In the genomic region with DNA sequence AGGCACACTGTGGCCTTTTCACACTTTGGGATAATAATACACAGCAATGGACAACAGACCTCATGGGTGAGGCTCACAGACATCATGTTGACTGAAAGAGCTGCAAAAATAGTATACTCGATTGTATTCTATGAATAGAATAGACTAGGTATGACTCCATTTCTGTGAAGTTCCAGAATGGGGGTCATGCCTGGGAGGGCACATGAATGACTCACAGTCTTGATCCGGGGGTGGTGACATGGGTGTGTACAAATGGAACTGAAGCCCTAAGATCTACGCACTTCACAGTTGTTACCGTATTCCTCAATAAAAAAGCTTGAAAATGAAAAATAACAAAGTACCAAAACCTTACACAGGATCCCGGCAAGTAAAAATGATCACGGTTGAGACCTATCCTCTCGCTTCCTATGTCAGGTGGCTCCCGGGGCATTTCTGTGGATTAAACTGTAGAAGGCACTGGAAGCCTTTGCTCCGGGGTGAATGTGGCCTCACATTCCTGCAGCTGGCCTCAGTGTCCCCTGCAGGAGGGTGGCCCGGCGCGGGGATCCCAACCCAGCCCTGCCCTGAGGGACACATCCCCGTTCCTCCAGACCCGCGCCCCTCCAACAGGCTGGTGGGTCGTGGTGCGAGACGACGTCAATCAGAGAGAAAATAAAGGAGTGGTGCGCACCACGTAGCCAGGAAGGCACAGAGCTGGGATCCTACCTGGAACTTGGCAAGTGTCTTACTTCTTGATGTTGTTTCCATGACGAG, we compare ENCODE assay signal across 22 cellular contexts.
"Had no signal": no experiment of that assay in that cellular context is flagged by ENCODE, and none has a peak within 500 bp of the region (broad histone marks: within the 10 kb centered on the region; RNA-seq: fewer than 3 reads in every experiment).

No MANE protein-coding gene starts in this region.

- H3K27ac ChIP-seq: ascending aorta, PC-9 had no signal

- H2AFZ ChIP-seq: PC-9 had no signal

- H3K4me3 ChIP-seq: ascending aorta, PC-9 had no signal

- H3K4me2 ChIP-seq: PC-9 had no signal

- H3K4me1 ChIP-seq: ascending aorta had no signal

- DNase-seq: activated CD4-positive, alpha-beta T cell treated with anti-CD3 and anti-CD28 coated beads for 48 hours; activated CD4-positive, alpha-beta T cell treated with anti-CD3 and anti-CD28 coated beads, Interleukin-2, amount 50 U/mL, for 48 hours; activated CD4-positive, CD25-positive, alpha-beta regulatory T cell treated with anti-CD3 and anti-CD28 coated beads, Interleukin-2, amount 50 U/mL, for 72 hours; activated CD8-positive, alpha-beta memory T cell treated with anti-CD3 and anti-CD28 coated beads, Interleukin-2, amount 10 ng/mL, durations not matched to agents 7 days and 5 days; activated effector memory CD4-positive, alpha-beta T cell treated with Interleukin-2 at 50 U/mL for 16 hours; activated naive CD4-positive, alpha-beta T cell treated with Interleukin-2 at 50 U/mL for 16 hours; activated naive CD8-positive, alpha-beta T cell treated with anti-CD3 and anti-CD28 coated beads, Interleukin-2, amount 50 U/mL, for 24 hours; activated T-cell treated with anti-CD3 and anti-CD28 coated beads, Interleukin-2, amount 50 U/mL, for 24 hours; amniotic stem cell; Kasumi-1; NCI-H1048; NCI-H146; NCI-H187 treated with DMSO at 0.1 percent for 48 hours; NCI-H2081 treated with DMSO at 0.1 percent for 48 hours; NCI-H446; NCI-H524; PC-9; SHP77 treated with DMSO at 0.1 percent for 48 hours; T-helper 17 cell; T-helper 9 cell had no signal

- H3K36me3 ChIP-seq: ascending aorta had no signal

- H3K9me3 ChIP-seq: ascending aorta had no signal

- H3K27me3 ChIP-seq: ascending aorta had no signal

- ATAC-seq: activated CD8-positive, alpha-beta memory T cell treated with anti-CD3 and anti-CD28 coated beads, Interleukin-2, amount 10 ng/mL, durations not matched to agents 7 days and 5 days; activated naive CD4-positive, alpha-beta T cell treated with anti-CD3 and anti-CD28 coated beads, Interleukin-2, amount 50 U/mL, for 72 hours; activated naive CD8-positive, alpha-beta T cell treated with anti-CD3 and anti-CD28 coated beads, Interleukin-2, amount 50 U/mL, for 24 hours; T-helper 17 cell had no signal
